In the genomic region with DNA sequence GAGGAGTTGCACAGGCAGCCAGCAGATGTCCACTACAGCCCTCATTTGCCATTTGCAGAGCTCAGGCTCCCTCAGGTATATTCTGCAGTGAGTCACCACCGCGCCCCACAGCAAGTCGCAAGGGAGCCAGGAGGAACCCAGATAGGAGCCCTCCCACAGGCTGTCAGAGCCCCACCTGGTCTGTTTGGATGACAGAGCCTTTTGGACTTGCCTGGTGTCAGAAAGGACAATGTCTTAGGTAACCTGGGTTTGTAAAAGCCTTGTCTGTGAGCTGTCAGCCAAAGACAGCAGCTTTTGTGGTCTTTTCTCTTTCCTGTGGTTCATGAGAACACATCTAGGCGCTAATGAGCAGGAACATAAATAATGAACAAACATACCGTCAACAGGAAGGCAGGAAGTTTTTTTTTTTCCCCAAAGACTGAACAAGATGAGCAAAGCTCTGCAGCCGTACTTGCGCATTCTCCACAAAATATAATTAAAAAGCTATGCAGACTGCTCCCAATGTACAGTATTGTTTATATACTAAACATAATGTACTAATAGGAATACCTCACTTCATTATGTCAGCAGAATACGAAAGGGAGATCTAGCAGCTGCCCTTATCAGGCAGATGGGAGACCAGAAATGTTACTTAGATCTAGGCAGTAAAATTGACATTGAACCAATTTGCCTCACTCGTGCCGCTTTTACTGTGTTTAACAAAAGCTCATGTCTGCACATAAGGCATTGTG, we compare ENCODE assay signal across 10 cellular contexts.
DNase-seq lines count a peak whose midpoint lies in the region; ATAC-seq, FAIRE-seq and TF ChIP-seq lines count a peak whose summit lies in the region.
"Had no signal": no experiment of that assay in that cellular context is flagged by ENCODE, and none has a peak within 500 bp of the region (broad histone marks: within the 10 kb centered on the region; RNA-seq: fewer than 3 reads in every experiment).

No MANE protein-coding gene starts in this region.

- peaks cover 42% of the 10 kb centered on the region for H3K4me1 Mint-ChIP-seq in T-helper 17 cell

- H3K4me3 Mint-ChIP-seq in T-helper 17 cell: peak overlapping the region; percentile 87

- H3K4me3 ChIP-seq in HEK293 (ENCODE audit: low read depth, low read length): no peak overlapping the region
- no peak overlapping the region for H3K4me3 ChIP-seq in bronchial epithelial cell (ENCODE audit: low read depth, low read length)

- DNase-seq in T-helper 17 cell (peak in 2 of 3 donors; percentile 33 to 52), bronchial epithelial cell (ENCODE audit: low read depth) (peak; percentile 13), Kasumi-1 (lab: John Stamatoyannopoulos, UW) (no peak), hypothalamus (lab: John Stamatoyannopoulos, UW) (no peak), cerebellar nuclear complex (lab: John Stamatoyannopoulos, UW) (no peak)
- peak; percentile 13 for DNase-seq in stimulated activated CD4-positive, alpha-beta T cell treated with anti-CD3 and anti-CD28 coated beads, Interleukin-1b, Interleukin-23, amount 100 ng/mL, for 48 hours
- DNase-seq: NCI-H774 had no signal

- H3K27me3 ChIP-seq in bronchial epithelial cell (ENCODE audit: control insufficient read depth, insufficient read depth, low read length): no peaks in the 10 kb centered on the region

- ATAC-seq in T-helper 17 cell: peak; percentile 93
- ATAC-seq in GM19324 (IDR thresholded peaks at IDR 0.05; ENCODE audit: low FRiP score, unreplicated experiment): no peak

- no peaks in the 10 kb centered on the region for H3K36me3 Mint-ChIP-seq in T-helper 17 cell (ENCODE audit: low read depth)

- no peaks in the 10 kb centered on the region for H3K36me3 ChIP-seq in HEK293 (ENCODE audit: control insufficient read depth in 2 of 2, insufficient read depth in 1 of 2, low read length in 2 of 2)
- no peaks in the 10 kb centered on the region for H3K36me3 ChIP-seq in bronchial epithelial cell (ENCODE audit: control insufficient read depth, insufficient read depth, low read length)

- H3K27ac ChIP-seq in HEK293 (ENCODE audit: extremely low read depth, low read depth, low read length): no peak overlapping the region

- no peak for FAIRE-seq in bronchial epithelial cell (lab: Jason Lieb, UNC)
- FAIRE-seq: keratinocyte had no signal

- no peaks in the 10 kb centered on the region for H3K4me1 ChIP-seq in HEK293 (ENCODE audit: control insufficient read depth, insufficient read depth, low read length)

- H3K27ac Mint-ChIP-seq in T-helper 17 cell: peak overlapping the region; percentile 93

- no peaks in the 10 kb centered on the region for H3K27me3 Mint-ChIP-seq in T-helper 17 cell

- POLR2A ChIA-PET in HEK293 (lab: Yijun Ruan, JAX): no interaction called here

- no peak for TF ChIP-seq CTCF in HEK293 (tag by site-specific recombination; IDR thresholded peaks at IDR 0.05)
- TF ChIP-seq CTCF in bronchial epithelial cell (IDR thresholded peaks at IDR 0.05; ENCODE audit: insufficient read depth, low read length, severe bottlenecking): no peak

- H3K9me3 ChIP-seq in HEK293 (ENCODE audit: control insufficient read depth, insufficient read depth, low read depth, low read length) (no peaks in the 10 kb centered on the region), T-helper 17 cell (ENCODE audit: control insufficient read depth, low read length, poor library complexity, severe bottlenecking) (no peaks in the 10 kb centered on the region)

- CTCF ChIA-PET in HEK293 (lab: Yijun Ruan, JAX): interaction anchor here (1.2 kb wide), 1 partner anchor 9 kb away, joined by 4 read pairs; no protein-coding TSS in a partner anchor

TF ChIP-seq in HEK293, 187 proteins besides CTCF, POLR2A, EP300 and RAD21:
- TF ChIP-seq GLIS1 (tag by site-specific recombination; IDR thresholded peaks at IDR 0.05): peak; percentile 27; the same call in 1 of the 2 replicates
- no peak for TF ChIP-seq ZNF624 (tag by site-specific recombination; IDR thresholded peaks at IDR 0.05)
- TF ChIP-seq KLF7 (tag by site-specific recombination; IDR thresholded peaks at IDR 0.05; ENCODE audit: borderline replicate concordance): no peak

Comparison
In these comparisons a context has a peak if more than half of its experiments do, and no peak if none do; other contexts are left out.
1. DNase-seq: peak in T-helper 17 cell (2 of 3), bronchial epithelial cell (single experiment) and stimulated activated CD4-positive, alpha-beta T cell treated with anti-CD3 and anti-CD28 coated beads, Interleukin-1b, Interleukin-23, amount 100 ng/mL, for 48 hours (single experiment); none in Kasumi-1 (0 of 2), hypothalamus (0 of 51) and cerebellar nuclear complex (0 of 2).